Comparison of ENCODE assay signal across 23 cellular contexts in genomic region chr3:57256844-57257243, GRCh38. TPM values are rescaled to one million over a fixed set of nuclear protein-coding genes. Genes with fewer than 3 reads are reported as not detected.
DNase-seq lines count a peak whose midpoint lies in the region; ATAC-seq and TF ChIP-seq lines count a peak whose summit lies in the region.
"Had no signal": no experiment of that assay in that cellular context is flagged by ENCODE, and none has a peak within 500 bp of the region (broad histone marks: within the 10 kb centered on the region; RNA-seq: fewer than 3 reads in every experiment).

No MANE protein-coding gene starts in this region.

- no peaks in the 10 kb centered on the region for H3K27me3 Mint-ChIP-seq in MCF 10A (ENCODE audit: insufficient read depth, unreplicated experiment)
- H3K27me3 Mint-ChIP-seq: CD8-positive, alpha-beta memory T cell had no signal

- H3K9me3 ChIP-seq in mammary epithelial cell (replicated peaks; ENCODE audit: insufficient read depth, low read length) = no peaks in the 10 kb centered on the region
- no peaks in the 10 kb centered on the region for H3K9me3 ChIP-seq in heart left ventricle
- H3K9me3 ChIP-seq in MM.1S (replicated peaks; ENCODE audit: insufficient read depth, low read length) = no peaks in the 10 kb centered on the region
- H3K9me3 ChIP-seq: Peyer's patch, SJSA1 had no signal

- peaks cover 69% of the 10 kb centered on the region for H3K36me3 Mint-ChIP-seq in MCF 10A (ENCODE audit: insufficient read depth, unreplicated experiment)

- ATAC-seq in heart left ventricle (peak; percentile 67 to 86 (median 85)), HG02885 (IDR thresholded peaks at IDR 0.05; ENCODE audit: poor library complexity, unreplicated experiment) (no peak)

- H4K20me1 ChIP-seq in mammary epithelial cell (ENCODE audit: insufficient read depth, low read length) (no peaks in the 10 kb centered on the region), MM.1S (ENCODE audit: insufficient read depth, low read length) (no peaks in the 10 kb centered on the region)

- no peak overlapping the region for H3K9ac ChIP-seq in mammary epithelial cell (ENCODE audit: insufficient read depth, low read length)
- H3K9ac ChIP-seq in MM.1S (ENCODE audit: low read length) = no peak overlapping the region
- H3K9ac ChIP-seq: BLaER1 treated with 17β-estradiol and CSF1 and Interleukin-3, amounts not matched to agents 10 nM and 100 nM had no signal

- TF ChIP-seq CTCF in MCF 10A (IDR thresholded peaks at IDR 0.05; ENCODE audit: unreplicated experiment) (no peak), mammary epithelial cell (conservative IDR thresholded peaks at IDR 0.05 in 1 of 2, IDR thresholded peaks at IDR 0.05 in 1 of 2; ENCODE audit: extremely low read depth in 1 of 2, insufficient read depth in 1 of 2, low read depth in 1 of 2, low read length in 2 of 2) (no peak), heart left ventricle (IDR thresholded peaks at IDR 0.05) (peak in 1 of 12 donors; percentile 28), MM.1S (IDR thresholded peaks at IDR 0.05; ENCODE audit: low read length) (no peak)

- H3K9me3 Mint-ChIP-seq in MCF 10A (ENCODE audit: unreplicated experiment) = no peaks in the 10 kb centered on the region
- H3K9me3 Mint-ChIP-seq: CD8-positive, alpha-beta memory T cell had no signal

- no TSS peak for BruUV-seq in MCF 10A (replicated peaks; lab: Mats Ljungman, UMichigan)
- BruUV-seq in mammary epithelial cell (replicated peaks; lab: Mats Ljungman, UMichigan) = no TSS peak

- H3K4me1 ChIP-seq in mammary epithelial cell (ENCODE audit: insufficient read depth, low read length) (no peaks in the 10 kb centered on the region), heart left ventricle (peaks cover 0 to 14% (median 2%) of the 10 kb centered on the region in 12 donors), MM.1S (ENCODE audit: low read length) (no peaks in the 10 kb centered on the region)
- H3K4me1 ChIP-seq: BLaER1 treated with 17β-estradiol and CSF1 and Interleukin-3, amounts not matched to agents 10 nM and 100 nM; Peyer's patch; SJSA1 had no signal

- no peak for DNase-seq in MCF 10A (ENCODE audit: unreplicated experiment)
- no peak for DNase-seq in mammary epithelial cell
- peak in 4 of 5 donors; percentile 21 to 57 (median 38) for DNase-seq in heart left ventricle
- peak; percentile 63 for DNase-seq in myocyte (ENCODE audit: low read depth)
- no peak for DNase-seq in COLO829 (ENCODE audit: low spot score)
- no peak for DNase-seq in MM.1S
- DNase-seq: 8988T; CD8-positive, alpha-beta memory T cell; EL; Karpas-422; NCI-H1105; NCI-H146; NCI-H2029; NCI-H2227 treated with DMSO at 0.1 percent for 48 hours; NCI-H510A; NCI-H748 treated with DMSO at 0.1 percent for 48 hours; NK-92 treated with Interleukin-12 subunit alpha and Interleukin-12 subunit beta, amount 100 ng/mL, for 24 hours; Peyer's patch had no signal

- H2AFZ ChIP-seq in mammary epithelial cell (ENCODE audit: low read depth, low read length) = no peak overlapping the region
- no peak overlapping the region for H2AFZ ChIP-seq in MM.1S (ENCODE audit: low read length)

- no peak overlapping the region for H3K4me3 Mint-ChIP-seq in MCF 10A (ENCODE audit: unreplicated experiment)
- H3K4me3 Mint-ChIP-seq: CD8-positive, alpha-beta memory T cell had no signal

- H3K27me3 ChIP-seq in mammary epithelial cell (ENCODE audit: insufficient read depth, low read length) = no peaks in the 10 kb centered on the region
- H3K27me3 ChIP-seq in heart left ventricle = no peaks in the 10 kb centered on the region
- H3K27me3 ChIP-seq in MM.1S (replicated peaks; ENCODE audit: insufficient read depth, low read length) = no peaks in the 10 kb centered on the region
- H3K27me3 ChIP-seq: BLaER1 treated with 17β-estradiol and CSF1 and Interleukin-3, amounts not matched to agents 10 nM and 100 nM; Peyer's patch; SJSA1 had no signal

- no peak for TF ChIP-seq POLR2A in heart left ventricle (IDR thresholded peaks at IDR 0.05)

- H3K36me3 ChIP-seq in mammary epithelial cell (ENCODE audit: insufficient read depth, low read length) = peaks cover 33% of the 10 kb centered on the region
- peaks cover 0 to 95% (median 75%) of the 10 kb centered on the region in 9 donors for H3K36me3 ChIP-seq in heart left ventricle
- no peaks in the 10 kb centered on the region; the same call in 1 of the 2 replicates for H3K36me3 ChIP-seq in MM.1S (replicated peaks; ENCODE audit: insufficient read depth, low read length)

- H3K4me1 Mint-ChIP-seq in MCF 10A (ENCODE audit: insufficient read depth, unreplicated experiment) = no peaks in the 10 kb centered on the region
- H3K4me1 Mint-ChIP-seq: CD8-positive, alpha-beta memory T cell had no signal

- WGBS in mammary epithelial cell (ENCODE audit: low coverage, missing lambda C conversion rate) = 98% methylated on average over 3 of the region's 3 CpGs
- WGBS in heart left ventricle, 4 donors = 39 to 45% (median 43%) methylated on average over 3 of the region's 3 CpGs

- POLR2A ChIA-PET in MCF 10A (lab: Yijun Ruan, JAX) = interaction anchor here (1.3 kb wide), 1 partner anchor 29 kb away, joined by 4 read pairs; no protein-coding TSS in a partner anchor

- intact Hi-C loops in MCF 10A (cut with micrococcal nuclease) = no loop called here
- intact Hi-C loops in mammary epithelial cell (cut with micrococcal nuclease) = no loop called here
- intact Hi-C loops in heart left ventricle (cut with DNase I) = no loop called here

- H3K4me3 ChIP-seq in mammary epithelial cell (replicated peaks in 1 of 3; ENCODE audit: insufficient read depth in 1 of 3, low read depth in 2 of 3, low read length in 3 of 3) (no peak overlapping the region), heart left ventricle (peak overlapping the region in 2 of 12 donors; percentile 13 to 16), MM.1S (ENCODE audit: low read length) (no peak overlapping the region)
- H3K4me3 ChIP-seq: BLaER1 treated with 17β-estradiol and CSF1 and Interleukin-3, amounts not matched to agents 10 nM and 100 nM; Peyer's patch; SJSA1 had no signal

- H3K4me2 ChIP-seq in mammary epithelial cell (ENCODE audit: insufficient read depth, low read depth, low read length) = no peak overlapping the region
- H3K4me2 ChIP-seq in MM.1S (ENCODE audit: low read depth, low read length) = no peak overlapping the region
- H3K4me2 ChIP-seq: BLaER1 treated with 17β-estradiol and CSF1 and Interleukin-3, amounts not matched to agents 10 nM and 100 nM had no signal

- H3K27ac ChIP-seq in mammary epithelial cell (ENCODE audit: insufficient read depth, low read depth, low read length) (no peak overlapping the region), heart left ventricle (peak overlapping the region in 9 of 12 donors; percentile 7 to 77 (median 60)), MM.1S (ENCODE audit: low read length) (no peak overlapping the region)
- H3K27ac ChIP-seq: BLaER1 treated with 17β-estradiol and CSF1 and Interleukin-3, amounts not matched to agents 10 nM and 100 nM; Peyer's patch; SJSA1 had no signal

- no peaks in the 10 kb centered on the region for H3K9me2 ChIP-seq in MM.1S (replicated peaks; ENCODE audit: insufficient read depth, low read length)

- H3F3A ChIP-seq in MM.1S (ENCODE audit: insufficient read depth, low read length) = no peaks in the 10 kb centered on the region

- no peaks in the 10 kb centered on the region for H3K79me2 ChIP-seq in mammary epithelial cell (ENCODE audit: insufficient read depth, low read length)
- no peaks in the 10 kb centered on the region for H3K79me2 ChIP-seq in MM.1S (ENCODE audit: low read length)

- peak overlapping the region; percentile 36 for H3K27ac Mint-ChIP-seq in MCF 10A (ENCODE audit: low read depth, unreplicated experiment)

- CTCF ChIA-PET in MCF 10A (lab: Yijun Ruan, JAX) (no interaction called here), mammary epithelial cell (lab: Charles Lee; ENCODE audit: low non-redundant PET) (no interaction called here)

- in situ Hi-C loops in mammary epithelial cell (cut with MboI; ENCODE audit: low sequenced_read_pairs in 2 of 2) = no loop called here

- dilution Hi-C loops in mammary epithelial cell (cut with HindIII; ENCODE audit: low sequenced_read_pairs) = no loop called here

RNA-seq across cellular contexts. Expression of gene APPL1, which starts 29.3 kb away (rescaled TPM):
- 26.4 and 35.4 TPM in 2 replicates for total RNA-seq in MCF 10A (2022)
- total RNA-seq in mammary epithelial cell = 10 to 100 TPM; 34.7 to 60.7 TPM
- 19.5 TPM for polyA plus RNA-seq in mammary epithelial cell
- polyA minus RNA-seq in mammary epithelial cell = 48.1 TPM
- 10 to 100 TPM; 38.1 to 60.9 (median 46.8) TPM for total RNA-seq in heart left ventricle
- polyA plus RNA-seq in heart left ventricle = 10 to 100 TPM; 13.2 to 24.5 TPM
- total RNA-seq in myocyte = 35.7 and 42.9 TPM in 2 replicates
- polyA plus RNA-seq in myocyte (2012) = 9.3 TPM

RNA-seq across cellular contexts. Expression of gene ASB14, which starts 35.6 kb away (rescaled TPM):
- not detected in 2 replicates for total RNA-seq in MCF 10A (2022)
- not detected for total RNA-seq in mammary epithelial cell
- polyA plus RNA-seq in mammary epithelial cell = not detected
- polyA minus RNA-seq in mammary epithelial cell = not detected
- total RNA-seq in heart left ventricle = 10 to 100 TPM in 4 of 9 donors, 1 to 10 TPM in 5; 1.3 to 29.2 (median 7.2) TPM
- 1 to 10 TPM in 1 of 2 donors, under 1 TPM in 1; 0.01 to 3.6 TPM for polyA plus RNA-seq in heart left ventricle
- 0.05 and 5.6 TPM in 2 replicates for total RNA-seq in myocyte
- 0.58 TPM for polyA plus RNA-seq in myocyte (2012)
- total RNA-seq: CD8-positive, alpha-beta memory T cell; H4; M059J; Peyer's patch; SJSA1 had no signal

RNA-seq across cellular contexts. Expression of gene HESX1, which starts 57.1 kb away (rescaled TPM):
- total RNA-seq in MCF 10A (2022) = 0.66 and 1.3 TPM in 2 replicates
- under 1 TPM; 0.67 to 0.68 TPM for total RNA-seq in mammary epithelial cell
- 0.31 TPM for polyA plus RNA-seq in mammary epithelial cell
- polyA minus RNA-seq in mammary epithelial cell = not detected
- total RNA-seq in heart left ventricle = 1 to 10 TPM in 1 of 9 donors, under 1 TPM in 4, not detected in 4; 0.47 to 1.5 (median 0.71) TPM
- under 1 TPM; 0.29 to 0.76 TPM for polyA plus RNA-seq in heart left ventricle
- 0.59 and 0.73 TPM in 2 replicates for total RNA-seq in myocyte
- 0.42 TPM for polyA plus RNA-seq in myocyte (2012)
- total RNA-seq: Peyer's patch had no signal
- polyA plus RNA-seq: CD8-positive, alpha-beta memory T cell had no signal

Comparison
In these comparisons a context has a peak if more than half of its experiments do, and no peak if none do; other contexts are left out.
1. DNase-seq: peak in heart left ventricle (4 of 5) and myocyte (single experiment); none in MCF 10A (single experiment), mammary epithelial cell (single experiment), COLO829 (single experiment) and MM.1S (single experiment).
2. H3K27ac ChIP-seq: peak in heart left ventricle (9 of 12); none in mammary epithelial cell (single experiment) and MM.1S (single experiment).